Comparison of ENCODE assay signal across 14 cellular contexts in the genomic region with DNA sequence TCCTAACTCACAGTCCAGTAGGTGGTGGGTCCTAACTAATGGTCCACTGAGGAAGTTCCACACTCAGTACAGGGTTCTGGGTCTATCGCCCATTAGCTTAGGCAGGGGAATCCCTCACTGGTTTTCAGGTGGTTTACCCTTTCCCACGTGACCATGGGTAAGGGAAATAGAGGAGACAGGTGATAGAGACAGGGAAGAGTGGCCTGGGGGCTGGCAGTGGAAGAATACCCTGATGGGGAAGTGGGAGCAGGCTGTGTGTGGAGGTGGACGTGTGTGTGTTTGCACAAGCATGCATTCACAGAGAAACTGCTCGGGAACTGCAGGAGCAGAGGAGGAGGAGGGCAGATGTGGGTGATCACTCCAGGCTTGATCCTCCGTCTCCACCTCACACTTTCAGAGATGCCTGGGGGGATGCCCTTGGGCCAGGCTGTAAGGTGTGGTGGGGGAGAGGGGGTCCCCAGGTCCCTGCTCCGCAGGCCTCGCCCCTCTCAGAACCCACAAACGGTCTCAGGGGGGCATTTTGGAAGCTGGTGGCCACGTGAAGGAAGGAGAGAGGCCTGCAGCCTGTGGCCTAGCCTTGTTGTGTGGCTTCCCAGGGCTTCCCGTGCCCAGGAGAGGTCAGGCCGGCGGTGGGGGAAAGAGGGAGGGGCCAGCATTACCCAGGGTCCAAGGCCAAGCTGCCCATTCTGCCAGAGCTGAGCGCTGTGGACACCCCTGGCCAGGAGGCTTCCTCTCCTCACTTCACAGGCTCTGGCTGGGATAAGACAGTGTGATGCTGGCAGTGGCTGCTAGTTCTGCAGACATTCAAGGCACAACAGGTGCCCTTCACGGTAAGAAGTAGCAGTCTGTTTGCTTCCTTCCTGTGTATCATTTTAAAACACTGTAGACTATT.
A peak's percentile ranks its signal among the peaks of the same experiment; 100 is the strongest.
DNase-seq lines count a peak whose midpoint lies in the region; ATAC-seq and TF ChIP-seq lines count a peak whose summit lies in the region.
"Had no signal": no experiment of that assay in that cellular context is flagged by ENCODE, and none has a peak within 500 bp of the region (broad histone marks: within the 10 kb centered on the region; RNA-seq: fewer than 3 reads in every experiment).

No MANE protein-coding gene starts in this region.

- ATAC-seq in GM21619 (IDR thresholded peaks at IDR 0.05; ENCODE audit: unreplicated experiment) (peak; percentile 54), activated B cell treated with CpG ODN at 0.5 μM for 24 hours (ENCODE audit: low read depth) (peak; percentile 45), HG03097 (IDR thresholded peaks at IDR 0.05; ENCODE audit: low FRiP score, unreplicated experiment) (no peak)

- 85% methylated on average over 12 of the region's 14 CpGs for WGBS in mesenchymal stem cell

- H3K4ac ChIP-seq in mesenchymal stem cell (ENCODE audit: low read depth in 1 of 2, low read length in 2 of 2) = no peak overlapping the region

- H3K27me3 Mint-ChIP-seq in CD4-positive, alpha-beta memory T cell = no peaks in the 10 kb centered on the region
- no peaks in the 10 kb centered on the region for H3K27me3 Mint-ChIP-seq in activated B cell treated with CpG ODN at 0.5 μM for 24 hours
- H3K27me3 Mint-ChIP-seq: progenitor cell of endocrine pancreas had no signal

- no peak overlapping the region for H3K23ac ChIP-seq in mesenchymal stem cell (ENCODE audit: low read length in 2 of 2)

- H3K4me1 ChIP-seq in CD4-positive, alpha-beta memory T cell (ENCODE audit: insufficient read depth, low read length) = no peaks in the 10 kb centered on the region
- H3K4me1 ChIP-seq in mesenchymal stem cell (ENCODE audit: control insufficient read depth, insufficient read depth, low read depth, low read length) = peaks cover under 1% of the 10 kb centered on the region

- no peak overlapping the region for H2BK12ac ChIP-seq in mesenchymal stem cell (ENCODE audit: low read length in 2 of 2)

- no peak overlapping the region for H2BK120ac ChIP-seq in mesenchymal stem cell (ENCODE audit: low read depth, low read length)

- peak overlapping the region in 4 of 7 donors; percentile 63 to 87 (median 78) for H3K27ac Mint-ChIP-seq in CD4-positive, alpha-beta memory T cell
- peak overlapping the region; percentile 51 for H3K27ac Mint-ChIP-seq in activated B cell treated with CpG ODN at 0.5 μM for 24 hours
- H3K27ac Mint-ChIP-seq: progenitor cell of endocrine pancreas had no signal

- H3K4me2 ChIP-seq in mesenchymal stem cell (ENCODE audit: low read length, poor library complexity, severe bottlenecking) = no peak overlapping the region

- POLR2A ChIA-PET in CD4-positive, alpha-beta memory T cell (lab: Charles Lee; ENCODE audit: partially characterized antibody) = no interaction called here
- POLR2A ChIA-PET in activated B cell treated with CpG ODN at 0.5 μM for 24 hours (lab: Charles Lee) = no interaction called here

- H3K36me3 Mint-ChIP-seq in CD4-positive, alpha-beta memory T cell = peaks cover 48 to 69% of the 10 kb centered on the region in 2 donors
- H3K36me3 Mint-ChIP-seq in activated B cell treated with CpG ODN at 0.5 μM for 24 hours (ENCODE audit: low read depth) = peaks cover 52% of the 10 kb centered on the region

- H3K27me3 ChIP-seq in CD4-positive, alpha-beta memory T cell (ENCODE audit: insufficient read depth, low read length) = no peaks in the 10 kb centered on the region
- H3K27me3 ChIP-seq in mesenchymal stem cell (ENCODE audit: control insufficient read depth in 1 of 2, insufficient read depth in 1 of 2, low read length in 2 of 2) = no peaks in the 10 kb centered on the region

- peak overlapping the region; percentile 7 for H4K8ac ChIP-seq in mesenchymal stem cell (ENCODE audit: low read length)

- H3K4me3 ChIP-seq in CD4-positive, alpha-beta memory T cell (ENCODE audit: low read length in 2 of 2) = no peak overlapping the region
- no peak overlapping the region for H3K4me3 ChIP-seq in mesenchymal stem cell (ENCODE audit: insufficient read depth in 1 of 2, low read depth in 1 of 2, low read length in 2 of 2)

- no peak overlapping the region for H3K27ac ChIP-seq in CD4-positive, alpha-beta memory T cell (ENCODE audit: low read depth, low read length)
- no peak overlapping the region for H3K27ac ChIP-seq in mesenchymal stem cell (ENCODE audit: low read length, poor library complexity, severe bottlenecking)
- H3K27ac ChIP-seq: HL-60 had no signal

- H3K4me3 Mint-ChIP-seq in CD4-positive, alpha-beta memory T cell = no peak overlapping the region
- H3K4me3 Mint-ChIP-seq in activated B cell treated with CpG ODN at 0.5 μM for 24 hours = peak overlapping the region; percentile 3

- H2AFZ ChIP-seq in mesenchymal stem cell (ENCODE audit: low read depth, low read length) = no peak overlapping the region

- H3K14ac ChIP-seq in mesenchymal stem cell (ENCODE audit: low read length in 2 of 2) = no peak overlapping the region

- H3K79me1 ChIP-seq in mesenchymal stem cell (replicated peaks; ENCODE audit: low read length, poor library complexity, severe bottlenecking) = no peaks in the 10 kb centered on the region

- intact Hi-C loops in CD4-positive, alpha-beta memory T cell (cut with micrococcal nuclease) = no loop called here
- intact Hi-C loops in activated B cell treated with CpG ODN at 0.5 μM for 24 hours (cut with micrococcal nuclease) = no loop called here

- H3K18ac ChIP-seq in mesenchymal stem cell (ENCODE audit: low read depth in 1 of 2, low read length in 2 of 2) = no peak overlapping the region

- no peak overlapping the region for H2AK5ac ChIP-seq in mesenchymal stem cell (ENCODE audit: low read length, severe bottlenecking)

- H2BK5ac ChIP-seq in mesenchymal stem cell (ENCODE audit: low read depth, low read length, poor library complexity, severe bottlenecking) = no peak overlapping the region

- H4K91ac ChIP-seq in mesenchymal stem cell (ENCODE audit: low read length) = no peak overlapping the region

- no peak for DNase-seq in CD4-positive, alpha-beta memory T cell
- no peak for DNase-seq in activated B cell treated with CpG ODN at 0.5 μM for 24 hours
- DNase-seq in mesenchymal stem cell = no peak
- no peak for DNase-seq in NCI-H1105 (lab: John Stamatoyannopoulos, UW)
- no peak for DNase-seq in stimulated activated CD4-positive, alpha-beta T cell treated with anti-CD3 and anti-CD28 coated beads, Interleukin-1b, Interleukin-23, amount 100 ng/mL, for 48 hours
- DNase-seq in GM03348 (ENCODE audit: low spot score) = no peak
- DNase-seq: effector CD8-positive, alpha-beta T cell; glutamatergic neuron; NCI-H69; trophoblast cell had no signal

- H3K36me3 ChIP-seq in CD4-positive, alpha-beta memory T cell (ENCODE audit: insufficient read depth, low read length) = peaks cover 21% of the 10 kb centered on the region
- peaks cover 5 to 88% of the 10 kb centered on the region in 2 experiments for H3K36me3 ChIP-seq in mesenchymal stem cell (ENCODE audit: control insufficient read depth in 1 of 2, insufficient read depth in 2 of 2, low read depth in 1 of 2, low read length in 2 of 2)

- no peaks in the 10 kb centered on the region for H3K9me3 Mint-ChIP-seq in CD4-positive, alpha-beta memory T cell
- no peaks in the 10 kb centered on the region for H3K9me3 Mint-ChIP-seq in activated B cell treated with CpG ODN at 0.5 μM for 24 hours

- H3K4me1 Mint-ChIP-seq in CD4-positive, alpha-beta memory T cell = peaks cover 0 to 11% (median 5%) of the 10 kb centered on the region in 4 donors
- H3K4me1 Mint-ChIP-seq in activated B cell treated with CpG ODN at 0.5 μM for 24 hours = peaks cover 26% of the 10 kb centered on the region

- CTCF ChIA-PET in CD4-positive, alpha-beta memory T cell (lab: Charles Lee; ENCODE audit: partially characterized antibody) = interaction anchor here (1.4 kb wide), 1 partner anchor 13 kb away, joined by 4 read pairs; no protein-coding TSS in a partner anchor
- CTCF ChIA-PET in activated B cell treated with CpG ODN at 0.5 μM for 24 hours (lab: Charles Lee) = interaction anchor here (1.5 kb wide), 1 partner anchor 259 kb away, joined by 4 read pairs; no protein-coding TSS in a partner anchor

- no peaks in the 10 kb centered on the region for H3K9me3 ChIP-seq in CD4-positive, alpha-beta memory T cell (ENCODE audit: control insufficient read depth in 1 of 2, low read length in 2 of 2)
- no peaks in the 10 kb centered on the region for H3K9me3 ChIP-seq in mesenchymal stem cell (ENCODE audit: control insufficient read depth, low read length)

- H2BK15ac ChIP-seq in mesenchymal stem cell (ENCODE audit: low read depth, poor library complexity, severe bottlenecking) = no peak overlapping the region

- no peak for TF ChIP-seq CTCF in activated B cell treated with CpG ODN at 0.5 μM for 24 hours (IDR thresholded peaks at IDR 0.05)

- no peak overlapping the region for H3K9ac ChIP-seq in mesenchymal stem cell (ENCODE audit: low read length)
